ENCODE assay signal across 24 cellular contexts in genomic region chr2:18365346-18365745, GRCh38.
"Had no signal": no experiment of that assay in that cellular context is flagged by ENCODE, and none has a peak within 500 bp of the region (broad histone marks: within the 10 kb centered on the region; RNA-seq: fewer than 3 reads in every experiment).

No MANE protein-coding gene starts in this region.

- ATAC-seq: psoas muscle; right cardiac atrium; right lobe of liver; stimulated activated effector memory CD8-positive, alpha-beta T cell treated with anti-CD3 and anti-CD28 coated beads, Interleukin-12 subunit alpha, Interleukin-12 subunit beta, amount 100 ng/mL, for 72 hours; stimulated activated naive B cell treated with anti-CD40 and anti-IgM and Interleukin-4, amounts not matched to agents 10 μg/mL and 1 μg/mL and 100 μg/mL, for 72 hours had no signal

- H2AFZ ChIP-seq: neural progenitor cell, parathyroid adenoma had no signal

- H3K4me3 ChIP-seq: neural progenitor cell, ovary, psoas muscle, right lobe of liver, sigmoid colon, stomach, thoracic aorta, thyroid gland, tibial nerve, upper lobe of left lung, vagina had no signal

- H3K4me1 ChIP-seq: neural progenitor cell, parathyroid adenoma, psoas muscle, right lobe of liver, sigmoid colon, stomach, thyroid gland, tibial nerve, upper lobe of left lung, vagina had no signal

- H3K36me3 ChIP-seq: neural progenitor cell, ovary, right lobe of liver, sigmoid colon, stomach, thoracic aorta, thyroid gland, tibial nerve, upper lobe of left lung, vagina had no signal

- DNase-seq: occipital lobe; ovary; posterior cingulate gyrus; psoas muscle; right cardiac atrium; right lobe of liver; sigmoid colon; small intestine; stimulated activated CD4-positive, alpha-beta T cell treated with anti-CD3 and anti-CD28 coated beads, Interleukin-15, amount 100 ng/mL, for 24 hours; stimulated activated CD4-positive, alpha-beta T cell treated with anti-CD3 and anti-CD28 coated beads, Interleukin-2, amount 100 ng/mL, for 24 hours; stimulated activated CD4-positive, alpha-beta T cell treated with anti-CD3 and anti-CD28 coated beads, Interleukin-2, amount 100 ng/mL, for 48 hours; stimulated activated CD4-positive, alpha-beta T cell treated with anti-CD3 and anti-CD28 coated beads, Interleukin-4, amount 100 ng/mL, for 24 hours; stimulated activated naive B cell treated with anti-CD40 and anti-IgM and Interleukin-4, amounts not matched to agents 10 μg/mL and 1 μg/mL and 100 μg/mL, for 72 hours; stimulated activated naive CD4-positive, alpha-beta T cell treated with Interleukin-2 at 50 U/mL for 16 hours; stomach; thyroid gland; trophoblast cell had no signal

- H3K9me3 ChIP-seq: ovary, psoas muscle, right lobe of liver, sigmoid colon, stomach, thoracic aorta, thyroid gland, tibial nerve, upper lobe of left lung, vagina had no signal

- H3K4me2 ChIP-seq: neural progenitor cell had no signal

- H3K9ac ChIP-seq: neural progenitor cell, parathyroid adenoma had no signal

- H3K27me3 ChIP-seq: neural progenitor cell, ovary, right lobe of liver, sigmoid colon, stomach, thyroid gland, tibial nerve, upper lobe of left lung, vagina had no signal

- H3K27ac ChIP-seq: neural progenitor cell, ovary, parathyroid adenoma, psoas muscle, right lobe of liver, sigmoid colon, stomach, thoracic aorta, thyroid gland, tibial nerve, upper lobe of left lung, vagina had no signal

- H3K79me2 ChIP-seq: parathyroid adenoma had no signal
